In the genomic region with DNA sequence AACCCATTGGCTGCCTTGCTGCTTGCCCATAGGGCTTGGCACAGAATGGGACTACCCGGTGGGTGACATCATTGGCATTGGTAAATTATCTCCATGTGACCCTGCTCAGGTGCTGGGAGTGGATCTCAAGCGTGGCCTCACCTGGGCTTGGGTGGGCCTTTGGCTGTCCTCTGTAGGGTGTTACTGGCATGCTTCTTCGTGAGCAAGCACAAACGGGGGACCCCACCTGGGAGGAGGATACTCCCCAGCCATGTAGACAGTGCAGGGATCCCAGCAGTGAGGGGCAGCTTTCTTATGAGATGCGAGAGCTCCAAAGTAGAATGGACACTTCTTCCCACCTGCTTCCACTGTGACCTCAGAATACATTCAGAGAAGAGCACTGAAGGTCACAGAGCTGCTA, we compare ENCODE assay signal across 22 cellular contexts.
"Had no signal": no experiment of that assay in that cellular context is flagged by ENCODE, and none has a peak within 500 bp of the region (broad histone marks: within the 10 kb centered on the region; RNA-seq: fewer than 3 reads in every experiment).

No MANE protein-coding gene starts in this region.

- H3K27ac ChIP-seq: hepatocyte, neutrophil, right atrium auricular region, sigmoid colon, skin epidermis, stomach, upper lobe of left lung, uterus had no signal

- H3K36me3 ChIP-seq: neutrophil, right atrium auricular region, sigmoid colon, stomach, upper lobe of left lung, uterus had no signal

- H3K4me1 Mint-ChIP-seq: natural killer cell had no signal

- H3K9me3 Mint-ChIP-seq: natural killer cell had no signal

- H3K4me1 ChIP-seq: right atrium auricular region, sigmoid colon, stomach, upper lobe of left lung had no signal

- H3K36me3 Mint-ChIP-seq: mesothelial cell of epicardium, natural killer cell had no signal

- H3K27me3 ChIP-seq: hepatocyte, neutrophil, right atrium auricular region, sigmoid colon, stomach, upper lobe of left lung, uterus had no signal

- H3K27ac Mint-ChIP-seq: mesothelial cell of epicardium had no signal

- ATAC-seq: left colon, natural killer cell had no signal

- H3K4me3 ChIP-seq: hepatocyte, right atrium auricular region, sigmoid colon, skin epidermis, stomach, upper lobe of left lung, uterus had no signal

- H3K9me3 ChIP-seq: neutrophil, right atrium auricular region, sigmoid colon, stomach, upper lobe of left lung, uterus had no signal

- DNase-seq: cerebellar nuclear complex; dermis blood vessel endothelial cell; effector CD4-positive, alpha-beta T cell; foreskin melanocyte; head of caudate nucleus; kidney; left colon; natural killer cell; sigmoid colon; stimulated activated CD4-positive, alpha-beta T cell treated with anti-CD3 and anti-CD28 coated beads, Interleukin-2, amount 100 ng/mL, for 24 hours; stimulated activated CD4-positive, alpha-beta T cell treated with anti-CD3 and anti-CD28 coated beads, Interleukin-4, amount 100 ng/mL, for 4 hours; stimulated activated naive CD4-positive, alpha-beta T cell; stomach; substantia nigra; upper lobe of left lung; uterus had no signal

- FAIRE-seq: colon, kidney had no signal

- H3K4me3 Mint-ChIP-seq: mesothelial cell of epicardium, natural killer cell had no signal
